In the genomic region with DNA sequence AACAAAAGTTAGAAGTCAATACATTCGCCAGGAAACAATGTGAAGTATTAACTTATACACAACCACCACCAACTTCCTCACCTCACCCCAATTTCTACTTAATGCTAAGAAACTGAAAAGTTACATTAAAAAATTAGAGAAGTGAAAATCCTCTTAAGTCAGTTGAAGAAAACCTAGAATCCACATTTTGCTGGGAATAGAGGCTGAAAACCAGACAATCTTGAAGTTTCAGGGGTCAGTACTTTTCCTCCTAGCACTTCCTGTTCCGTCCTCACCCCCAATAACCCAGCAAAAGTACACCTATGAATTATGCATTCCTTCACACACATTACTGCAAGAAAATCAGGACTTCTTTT, we compare ENCODE assay signal across 1 cellular context.
TF ChIP-seq lines count a peak whose summit lies in the region.

No MANE protein-coding gene starts in this region.

TF ChIP-seq in HepG2, 621 proteins besides CTCF, POLR2A, EP300 and RAD21 (continued from another document):
- TF ChIP-seq, protein P1, sequence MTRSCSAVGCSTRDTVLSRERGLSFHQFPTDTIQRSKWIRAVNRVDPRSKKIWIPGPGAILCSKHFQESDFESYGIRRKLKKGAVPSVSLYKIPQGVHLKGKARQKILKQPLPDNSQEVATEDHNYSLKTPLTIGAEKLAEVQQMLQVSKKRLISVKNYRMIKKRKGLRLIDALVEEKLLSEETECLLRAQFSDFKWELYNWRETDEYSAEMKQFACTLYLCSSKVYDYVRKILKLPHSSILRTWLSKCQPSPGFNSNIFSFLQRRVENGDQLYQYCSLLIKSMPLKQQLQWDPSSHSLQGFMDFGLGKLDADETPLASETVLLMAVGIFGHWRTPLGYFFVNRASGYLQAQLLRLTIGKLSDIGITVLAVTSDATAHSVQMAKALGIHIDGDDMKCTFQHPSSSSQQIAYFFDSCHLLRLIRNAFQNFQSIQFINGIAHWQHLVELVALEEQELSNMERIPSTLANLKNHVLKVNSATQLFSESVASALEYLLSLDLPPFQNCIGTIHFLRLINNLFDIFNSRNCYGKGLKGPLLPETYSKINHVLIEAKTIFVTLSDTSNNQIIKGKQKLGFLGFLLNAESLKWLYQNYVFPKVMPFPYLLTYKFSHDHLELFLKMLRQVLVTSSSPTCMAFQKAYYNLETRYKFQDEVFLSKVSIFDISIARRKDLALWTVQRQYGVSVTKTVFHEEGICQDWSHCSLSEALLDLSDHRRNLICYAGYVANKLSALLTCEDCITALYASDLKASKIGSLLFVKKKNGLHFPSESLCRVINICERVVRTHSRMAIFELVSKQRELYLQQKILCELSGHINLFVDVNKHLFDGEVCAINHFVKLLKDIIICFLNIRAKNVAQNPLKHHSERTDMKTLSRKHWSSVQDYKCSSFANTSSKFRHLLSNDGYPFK (CRISPR knock-in tag; IDR thresholded peaks at IDR 0.05; ENCODE audit: borderline replicate concordance): no peak
TF ChIP-seq in HepG2: peak in this region for 0.
